17 cellular contexts compared by ENCODE assay signal in the genomic region with DNA sequence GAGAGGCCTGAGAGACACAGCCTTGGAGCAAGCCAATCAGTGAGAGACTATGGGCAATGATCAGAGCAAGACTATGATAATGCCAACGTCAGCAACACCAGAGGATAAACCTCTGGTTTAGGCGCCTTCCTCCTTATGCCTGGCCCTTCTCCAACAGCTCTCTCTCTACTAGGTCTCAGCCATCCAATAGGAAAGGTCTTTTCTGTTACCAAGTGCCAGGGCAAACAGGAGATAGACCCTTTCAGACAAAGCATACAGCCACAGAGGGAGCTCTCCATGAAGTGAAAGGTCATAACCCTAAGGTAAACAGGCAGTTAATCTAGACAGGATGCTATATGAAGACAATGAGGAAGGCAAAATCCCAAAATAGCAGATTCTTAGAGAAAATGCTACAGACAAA. TPM values are rescaled to one million over a fixed set of nuclear protein-coding genes. Genes with fewer than 3 reads are reported as not detected.
DNase-seq lines count a peak whose midpoint lies in the region; ATAC-seq and TF ChIP-seq lines count a peak whose summit lies in the region.
"Had no signal": no experiment of that assay in that cellular context is flagged by ENCODE, and none has a peak within 500 bp of the region (broad histone marks: within the 10 kb centered on the region; RNA-seq: fewer than 3 reads in every experiment).

No MANE protein-coding gene starts in this region.

- no peaks in the 10 kb centered on the region for H3K9me3 ChIP-seq in right cardiac atrium (ENCODE audit: control insufficient read depth, low read length)
- H3K9me3 ChIP-seq: MG63, neutrophil, Peyer's patch had no signal

- H3K27me3 ChIP-seq in right cardiac atrium (ENCODE audit: control insufficient read depth, insufficient read depth) (no peaks in the 10 kb centered on the region), foreskin keratinocyte (no peaks in the 10 kb centered on the region)
- H3K27me3 ChIP-seq: MG63, neutrophil, Peyer's patch had no signal

- no peak for TF ChIP-seq CTCF in foreskin keratinocyte (conservative IDR thresholded peaks at IDR 0.05)

- WGBS in right cardiac atrium: 47% methylated on average over 2 of the region's 2 CpGs

- intact Hi-C loops in right cardiac atrium (cut with DNase I): no loop called here
- intact Hi-C loops in Right ventricle myocardium inferior (cut with DNase I): no loop called here

- no peak overlapping the region for H3K4me3 ChIP-seq in right cardiac atrium (ENCODE audit: low read length)
- H3K4me3 ChIP-seq: MG63, Peyer's patch had no signal

- H3K4me1 ChIP-seq in right cardiac atrium (ENCODE audit: control insufficient read depth, insufficient read depth, low read length) (no peaks in the 10 kb centered on the region), foreskin keratinocyte (no peaks in the 10 kb centered on the region)
- H3K4me1 ChIP-seq: Peyer's patch had no signal

- ATAC-seq in right cardiac atrium (peak in 1 of 2 donors; percentile 60), Right ventricle myocardium inferior (no peak), GM21825 (IDR thresholded peaks at IDR 0.05; ENCODE audit: unreplicated experiment) (no peak), foreskin keratinocyte (no peak), GM18519 (IDR thresholded peaks at IDR 0.05; ENCODE audit: low FRiP score, unreplicated experiment) (no peak)

- H3K27ac ChIP-seq in right cardiac atrium (ENCODE audit: low read length) (peak overlapping the region; percentile 45), foreskin keratinocyte (no peak overlapping the region)
- H3K27ac ChIP-seq: neutrophil had no signal

- DNase-seq in right cardiac atrium (no peak), Right ventricle myocardium inferior (ENCODE audit: missing footprints) (no peak), NCI-H2196 (lab: John Stamatoyannopoulos, UW; ENCODE audit: unreplicated experiment) (peak; percentile 76), astrocyte of the hippocampus (ENCODE audit: low read depth, low spot score) (peak; percentile 25), foreskin keratinocyte (no peak), NCI-H187 treated with DMSO at 0.1 percent for 48 hours (lab: John Stamatoyannopoulos, UW) (no peak)
- DNase-seq: activated CD4-positive, alpha-beta T cell treated with anti-CD3 and anti-CD28 coated beads, Interleukin-2, amount 50 U/mL, for 4 hours; activated naive CD4-positive, alpha-beta T cell treated with anti-CD3 and anti-CD28 coated beads, Interleukin-2, amount 10 ng/mL, durations not matched to agents 7 days and 5 days; activated T-cell treated with anti-CD3 and anti-CD28 coated beads, Interleukin-2, amount 50 U/mL, for 1 hour; COR-L47; erythroblast; MG63; NCI-H524; Peyer's patch had no signal

RNA-seq across cellular contexts. Expression of a gene that starts 9.5 kb away (rescaled TPM):
- 10 to 100 TPM; 21.6 to 40.2 (median 28.0) TPM for total RNA-seq in right cardiac atrium
- polyA plus RNA-seq in right cardiac atrium: 14.1 TPM
- 23.9 TPM for total RNA-seq in Right ventricle myocardium inferior
- total RNA-seq in foreskin keratinocyte: 0.39 and 0.54 TPM in 2 replicates
- 0.37 and 0.43 TPM in 2 replicates for polyA plus RNA-seq in foreskin keratinocyte

Comparison
In these comparisons a context has a peak if more than half of its experiments do, and no peak if none do; other contexts are left out.
1. DNase-seq: peak in NCI-H2196 (single experiment) and astrocyte of the hippocampus (single experiment); none in right cardiac atrium (0 of 3), Right ventricle myocardium inferior (single experiment), foreskin keratinocyte (0 of 2) and NCI-H187 treated with DMSO at 0.1 percent for 48 hours (single experiment).
2. RNA of a gene that starts 9.5 kb away (total RNA-seq): 21.6 to 40.2 TPM in right cardiac atrium and 23.9 TPM in Right ventricle myocardium inferior (single experiment); 0.39 to 0.54 TPM in foreskin keratinocyte; every median in the first group is over 10 times any median in the second.